In the genomic region with DNA sequence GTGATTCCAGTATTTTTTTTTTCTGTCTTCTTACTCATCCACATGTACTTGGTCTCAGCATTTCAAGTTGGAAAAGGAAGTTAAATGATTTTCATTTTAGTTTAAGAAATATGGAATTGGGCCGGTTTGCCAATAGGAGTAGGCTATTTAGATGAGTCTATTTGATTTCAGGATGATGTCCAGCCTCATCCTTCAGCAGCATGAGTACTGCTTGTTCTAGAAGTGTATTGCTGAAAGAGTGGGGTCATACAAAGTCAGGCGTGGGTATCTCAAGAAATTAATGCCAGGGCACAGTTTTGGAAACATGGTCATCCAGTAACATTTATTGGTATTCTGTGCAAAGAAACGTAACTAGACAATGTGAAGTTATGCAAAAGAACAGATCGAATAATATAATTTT, we compare ENCODE assay signal across 36 cellular contexts. TPM values are rescaled to one million over a fixed set of nuclear protein-coding genes. Genes with fewer than 3 reads are reported as not detected.
"Had no signal": no experiment of that assay in that cellular context is flagged by ENCODE, and none has a peak within 500 bp of the region (broad histone marks: within the 10 kb centered on the region; RNA-seq: fewer than 3 reads in every experiment).

No MANE protein-coding gene starts in this region.

- H3K27ac ChIP-seq: adrenal gland, ascending aorta, body of pancreas, brain microvascular endothelial cell, breast epithelium, cardiac muscle cell had no signal

- H3K4me3 ChIP-seq: adrenal gland, ascending aorta, body of pancreas, breast epithelium, cardiac muscle cell had no signal

- H3K4me1 ChIP-seq: adrenal gland, ascending aorta, body of pancreas, breast epithelium had no signal

- H3K27me3 ChIP-seq: adrenal gland, ascending aorta, body of pancreas, brain microvascular endothelial cell, breast epithelium, cardiac muscle cell had no signal

- H3K9me3 ChIP-seq: adrenal gland, ascending aorta, body of pancreas, breast epithelium had no signal

- ATAC-seq: activated naive CD4-positive, alpha-beta T cell treated with anti-CD3 and anti-CD28 coated beads, Interleukin-2, amount 50 U/mL, for 72 hours; activated naive CD8-positive, alpha-beta T cell treated with anti-CD3 and anti-CD28 coated beads, Interleukin-2, amount 50 U/mL, for 24 hours; activated T-cell treated with anti-CD3 and anti-CD28 coated beads, Interleukin-2, amount 50 U/mL, for 4 hours; activated T-cell treated with anti-CD3 and anti-CD28 coated beads, Interleukin-2, amount 50 U/mL, for 72 hours; activated T-helper 17 cell treated with anti-CD3 and anti-CD28 coated beads, Interleukin-2, amount 50 U/mL, for 72 hours; body of pancreas had no signal

- DNase-seq: activated effector memory CD4-positive, alpha-beta T cell treated with anti-CD3 and anti-CD28 coated beads, Interleukin-2, amount 50 U/mL, for 16 hours; activated effector memory CD4-positive, alpha-beta T cell treated with Interleukin-2 at 50 U/mL for 16 hours; activated gamma-delta T cell; activated gamma-delta T cell treated with Interleukin-2 at 50 U/mL for 16 hours; activated naive CD4-positive, alpha-beta T cell; activated naive CD4-positive, alpha-beta T cell treated with anti-CD3 and anti-CD28 coated beads for 36 hours; activated naive CD4-positive, alpha-beta T cell treated with anti-CD3 and anti-CD28 coated beads, Interleukin-2, amount 10 ng/mL, durations not matched to agents 7 days and 5 days; activated naive CD4-positive, alpha-beta T cell treated with anti-CD3 and anti-CD28 coated beads, Interleukin-2, amount 50 U/mL, for 16 hours; activated naive CD4-positive, alpha-beta T cell treated with Interleukin-2 at 50 U/mL for 16 hours; activated naive CD8-positive, alpha-beta T cell treated with anti-CD3 and anti-CD28 coated beads for 36 hours; activated naive CD8-positive, alpha-beta T cell treated with anti-CD3 and anti-CD28 coated beads, Interleukin-2, amount 10 ng/mL, durations not matched to agents 7 days and 5 days; activated naive CD8-positive, alpha-beta T cell treated with anti-CD3 and anti-CD28 coated beads, Interleukin-2, amount 50 U/mL, for 24 hours; activated T-cell treated with anti-CD3 and anti-CD28 coated beads, Interleukin-2, amount 50 U/mL, for 1 hour; activated T-cell treated with anti-CD3 and anti-CD28 coated beads, Interleukin-2, amount 50 U/mL, for 24 hours; activated T-cell treated with anti-CD3 and anti-CD28 coated beads, Interleukin-2, amount 50 U/mL, for 4 hours; activated T-cell treated with anti-CD3 and anti-CD28 coated beads, Interleukin-2, amount 50 U/mL, for 48 hours; activated T-cell treated with anti-CD3 and anti-CD28 coated beads, Interleukin-2, amount 50 U/mL, for 72 hours; adrenal gland; amniotic stem cell; amygdala; anterior cingulate cortex; aorta; body of pancreas; brain microvascular endothelial cell; caudate nucleus; central memory CD4-positive, alpha-beta T cell; cerebellar nuclear complex had no signal

- H3K36me3 ChIP-seq: adrenal gland, ascending aorta, brain microvascular endothelial cell, breast epithelium, cardiac muscle cell had no signal

RNA-seq across cellular contexts. Expression of a gene that starts 44.9 kb away (rescaled TPM):
- total RNA-seq: activated naive CD4-positive, alpha-beta T cell treated with anti-CD3 and anti-CD28 coated beads for 36 hours; activated naive CD4-positive, alpha-beta T cell treated with anti-CD3 and anti-CD28 coated beads, Interleukin-2, amount 50 U/mL, for 72 hours; activated naive CD8-positive, alpha-beta T cell treated with anti-CD3 and anti-CD28 coated beads for 36 hours; activated naive CD8-positive, alpha-beta T cell treated with anti-CD3 and anti-CD28 coated beads, Interleukin-2, amount 10 ng/mL, durations not matched to agents 7 days and 5 days; activated T-cell treated with anti-CD3 and anti-CD28 coated beads, Interleukin-2, amount 50 U/mL, for 4 hours; activated T-cell treated with anti-CD3 and anti-CD28 coated beads, Interleukin-2, amount 50 U/mL, for 72 hours; activated T-helper 1 cell treated with anti-CD3 and anti-CD28 coated beads, Interleukin-12 subunit alpha, Interleukin-12 subunit beta, Interleukin-2, Interleukin-4 antibody, amounts not matched to agents 30 ng/mL and 10 ng/mL and 1 ng/mL, durations not matched to agents 14 hours and 24 hours and 36 hours; activated T-helper 2 cell treated with anti-CD3 and anti-CD28 coated beads, Interferon-gamma antibody, Interleukin-2, Interleukin-4, amounts not matched to agents 10 μg/mL and 5 μg/mL and 100 μg/mL, durations not matched to agents 14 hours and 24 hours and 36 hours; ascending aorta; astrocyte; body of pancreas; bronchial epithelial cell had no signal
- polyA plus RNA-seq: cardiac muscle cell had no signal
